Comparison of ENCODE assay signal across 8 cellular contexts in genomic region chr6:170552765-170553685, GRCh38. TPM values are rescaled to one million over a fixed set of nuclear protein-coding genes. Genes with fewer than 3 reads are reported as not detected.
A peak's percentile ranks its signal among the peaks of the same experiment; 100 is the strongest.
DNase-seq lines count a peak whose midpoint lies in the region; ATAC-seq and TF ChIP-seq lines count a peak whose summit lies in the region.

PSMB1 (minus strand) TSS chr6:170553307; CDS start chr6:170553242, 65 bp downstream.

- DNase-seq in DMS153 (lab: John Stamatoyannopoulos, UW), result peak; percentile 84
- DNase-seq in PC-9, result peak; percentile 76 to 84
- DNase-seq in activated T-cell treated with anti-CD3 and anti-CD28 coated beads, Interleukin-2, amount 50 U/mL, for 1 hour, result peak; percentile 76
- DNase-seq in stimulated activated CD8-positive, alpha-beta memory T cell treated with anti-CD3 and anti-CD28 coated beads, Interleukin-4, amount 100 ng/mL, for 48 hours, result peak; percentile 91

- WGBS in esophagus, 2 donors, result 0% methylated on average over 46 of the region's 46 CpGs

- H3K27me3 ChIP-seq in PC-9 (ENCODE audit: insufficient read depth, low read depth), result no peaks in the 10 kb centered on the region
- H3K27me3 ChIP-seq in esophagus (ENCODE audit: control insufficient read depth in 1 of 2, insufficient read depth in 2 of 2, low read length in 2 of 2), result no peaks in the 10 kb centered on the region
- no peaks in the 10 kb centered on the region for H3K27me3 ChIP-seq in mucosa of rectum (ENCODE audit: control insufficient read depth in 2 of 2, insufficient read depth in 2 of 2, low read length in 2 of 2)

- TF ChIP-seq EP300 in Ishikawa (IDR thresholded peaks at IDR 0.05; ENCODE audit: borderline replicate concordance), result no peak

- H3K4me2 ChIP-seq in PC-9, result peak within 1 kb of the TSS; percentile 95

- peaks cover 37% of the 10 kb centered on the region for H3K4me1 ChIP-seq in PC-9 (replicated peaks; ENCODE audit: insufficient read depth)
- peaks cover 0 to 2% of the 10 kb centered on the region in 2 donors for H3K4me1 ChIP-seq in esophagus (ENCODE audit: control insufficient read depth in 2 of 2, insufficient read depth in 2 of 2, low read length in 1 of 2)
- H3K4me1 ChIP-seq in mucosa of rectum (ENCODE audit: control insufficient read depth in 2 of 2, insufficient read depth in 2 of 2, low read length in 2 of 2), result peaks cover 14 to 21% of the 10 kb centered on the region in 2 donors

- H4K20me1 ChIP-seq in PC-9 (ENCODE audit: insufficient read depth), result peaks cover 48% of the 10 kb centered on the region

- no peak for TF ChIP-seq CTCF in PC-9 (conservative IDR thresholded peaks at IDR 0.05)

- peak within 1 kb of the TSS; percentile 93 for H3K4me3 ChIP-seq in PC-9
- peak within 1 kb of the TSS; percentile 94 to 98 for H3K4me3 ChIP-seq in esophagus (ENCODE audit: low read depth in 1 of 2, low read length in 2 of 2)
- peak within 1 kb of the TSS; percentile 100 for H3K4me3 ChIP-seq in mucosa of rectum (ENCODE audit: low read length in 2 of 2)

- H3K27ac ChIP-seq in PC-9 (peak within 1 kb of the TSS; percentile 85), esophagus (ENCODE audit: low read depth in 2 of 2, low read length in 1 of 2) (peak within 1 kb of the TSS; percentile 91 to 99), mucosa of rectum (ENCODE audit: low read depth in 2 of 2, low read length in 2 of 2) (peak within 1 kb of the TSS; percentile 94 to 96)

- H3F3A ChIP-seq in PC-9 (ENCODE audit: insufficient read depth, low read depth), result peaks cover 11% of the 10 kb centered on the region; the same call in 1 of the 2 replicates

- H3K79me2 ChIP-seq in PC-9 (ENCODE audit: low read depth), result peaks cover 88% of the 10 kb centered on the region

- intact Hi-C loops in PC-9 (cut with micrococcal nuclease; ENCODE audit: unreplicated experiment), result no loop called here

- H3K36me3 ChIP-seq in PC-9 (ENCODE audit: low read depth) (peaks cover 12% of the 10 kb centered on the region), esophagus (ENCODE audit: control insufficient read depth in 2 of 2, insufficient read depth in 2 of 2, low read length in 1 of 2) (no peaks in the 10 kb centered on the region), mucosa of rectum (ENCODE audit: control insufficient read depth in 2 of 2, insufficient read depth in 2 of 2, low read length in 2 of 2) (peaks cover 18 to 19% of the 10 kb centered on the region in 2 donors)

- POLR2A ChIA-PET in PC-9 (lab: Charles Lee; ENCODE audit: unreplicated experiment), result interaction anchor here (0.6 kb wide), 1 partner anchor 22 kb away, joined by 6 read pairs; no protein-coding TSS in a partner anchor

- no TSS peak for BruUV-seq in PC-9 (replicated peaks; lab: Mats Ljungman, UMichigan)

- ATAC-seq in GM21576 (IDR thresholded peaks at IDR 0.05; ENCODE audit: unreplicated experiment), result peak; percentile 65

- CTCF ChIA-PET in PC-9 (lab: Charles Lee), result no interaction called here

- H3K9ac ChIP-seq in mucosa of rectum (ENCODE audit: low read depth in 1 of 2, low read length in 2 of 2), result peak within 1 kb of the TSS; percentile 91 to 97

- H2AFZ ChIP-seq in PC-9, result peak within 1 kb of the TSS; percentile 96

- H3K9me2 ChIP-seq in PC-9 (ENCODE audit: insufficient read depth), result no peaks in the 10 kb centered on the region

- H3K9me3 ChIP-seq in PC-9 (ENCODE audit: insufficient read depth, low read depth), result no peaks in the 10 kb centered on the region
- H3K9me3 ChIP-seq in esophagus (ENCODE audit: control insufficient read depth in 2 of 2, insufficient read depth in 1 of 2, low read depth in 1 of 2, low read length in 1 of 2), result no peaks in the 10 kb centered on the region
- H3K9me3 ChIP-seq in mucosa of rectum (ENCODE audit: control insufficient read depth in 2 of 2, low read length in 2 of 2), result no peaks in the 10 kb centered on the region

- TF ChIP-seq RAD21 in Ishikawa (IDR thresholded peaks at IDR 0.05; ENCODE audit: low read depth), result no peak

TF ChIP-seq in Ishikawa, 13 proteins besides CTCF, POLR2A, EP300 and RAD21:
- TF ChIP-seq CREB1 (IDR thresholded peaks at IDR 0.05; ENCODE audit: low read depth), result peak; percentile 86
- TF ChIP-seq YY1 (IDR thresholded peaks at IDR 0.05; ENCODE audit: low read depth), result peak; percentile 93
- peak; percentile 20; the same call in 1 of the 2 replicates for TF ChIP-seq NFIC (IDR thresholded peaks at IDR 0.05)
- no peak; the same call in 1 of the 2 replicates for TF ChIP-seq EGR1 (IDR thresholded peaks at IDR 0.05)
- TF ChIP-seq FOXM1 (IDR thresholded peaks at IDR 0.05; ENCODE audit: borderline replicate concordance, low read depth), result no peak
- TF ChIP-seq CEBPB (IDR thresholded peaks at IDR 0.05), result no peak
- TF ChIP-seq USF1 (IDR thresholded peaks at IDR 0.05), result no peak; the same call in 1 of the 2 replicates
- TF ChIP-seq TEAD4 (IDR thresholded peaks at IDR 0.05), result no peak
- no peak for TF ChIP-seq TCF12 (IDR thresholded peaks at IDR 0.05; ENCODE audit: low read depth)
- no peak for TF ChIP-seq REST (IDR thresholded peaks at IDR 0.05; ENCODE audit: low read depth)
- TF ChIP-seq MAX (IDR thresholded peaks at IDR 0.05), result peak; percentile 67
- peak; percentile 94 for TF ChIP-seq TAF1 (IDR thresholded peaks at IDR 0.05; ENCODE audit: low read depth)

RNA-seq across cellular contexts. Expression of gene PSMB1, which starts in this region (rescaled TPM):
- total RNA-seq in PC-9 (2021), result 140 and 169 TPM in 2 replicates
- 100 to 1,000 TPM; 138 to 228 TPM for polyA plus RNA-seq in esophagus

Comparison
In these comparisons a context has a peak if more than half of its experiments do, and no peak if none do; other contexts are left out.
1. Peak in every context shown above with its lines: DNase-seq, ATAC-seq, H3K4me3 ChIP-seq and H3K27ac ChIP-seq.